Comparison of ENCODE assay signal across 11 cellular contexts in the genomic region with DNA sequence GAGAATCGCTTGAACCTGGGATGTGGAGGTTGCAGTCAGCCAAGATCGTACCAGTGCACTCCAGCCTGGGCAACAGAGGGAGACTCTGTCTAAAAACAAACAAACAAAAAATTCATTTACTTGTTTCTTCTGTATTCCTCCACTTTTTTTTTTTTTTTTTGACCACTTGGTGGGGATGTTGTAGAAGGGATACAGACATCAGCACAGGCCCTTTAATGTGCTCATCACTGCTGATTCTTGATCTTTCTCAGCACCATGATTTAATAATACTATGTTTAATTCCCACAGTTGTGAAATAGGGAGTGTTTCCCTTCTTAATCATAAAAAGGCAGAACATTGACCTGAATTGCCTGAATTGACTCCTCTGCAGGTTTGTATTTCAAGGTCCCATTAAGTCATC. TPM values are rescaled to one million over a fixed set of nuclear protein-coding genes. Genes with fewer than 3 reads are reported as not detected.
DNase-seq lines count a peak whose midpoint lies in the region; ATAC-seq and TF ChIP-seq lines count a peak whose summit lies in the region.
"Had no signal": no experiment of that assay in that cellular context is flagged by ENCODE, and none has a peak within 500 bp of the region (broad histone marks: within the 10 kb centered on the region; RNA-seq: fewer than 3 reads in every experiment).

No MANE protein-coding gene starts in this region.

- no TSS peak for BruUV-seq in A673 (replicated peaks; lab: Mats Ljungman, UMichigan)

- H3K4me2 ChIP-seq in OCI-LY1 (ENCODE audit: low read length), result no peak overlapping the region

- no peak for TF ChIP-seq POLR2A in erythroblast (IDR thresholded peaks at IDR 0.05; ENCODE audit: low read length)

- peaks cover 12 to 38% (median 25%) of the 10 kb centered on the region in 4 donors for H3K4me1 Mint-ChIP-seq in CD4-positive, alpha-beta memory T cell

- CTCF ChIA-PET in A673 (lab: Charles Lee), result no interaction called here
- CTCF ChIA-PET in CD4-positive, alpha-beta memory T cell (lab: Charles Lee; ENCODE audit: partially characterized antibody), result interaction anchor here (0.7 kb wide), 1 partner anchor 9 kb away, joined by 3 read pairs; no protein-coding TSS in a partner anchor

- H3K4me1 ChIP-seq in A673 (ENCODE audit: insufficient read depth, low read length, poor library complexity, severe bottlenecking) (peaks cover 7% of the 10 kb centered on the region), OCI-LY1 (ENCODE audit: insufficient read depth, low read length, severe bottlenecking) (peaks cover 10% of the 10 kb centered on the region)
- peaks cover 18% of the 10 kb centered on the region for H3K4me1 ChIP-seq in CD4-positive, alpha-beta memory T cell (ENCODE audit: insufficient read depth, low read length)

- H3K36me3 ChIP-seq in A673 (ENCODE audit: insufficient read depth, low read length, poor library complexity, severe bottlenecking) (peaks cover 37% of the 10 kb centered on the region), OCI-LY1 (ENCODE audit: insufficient read depth, low read length) (peaks cover 36% of the 10 kb centered on the region)
- peaks cover 15% of the 10 kb centered on the region for H3K36me3 ChIP-seq in CD4-positive, alpha-beta memory T cell (ENCODE audit: insufficient read depth, low read length)

- no peak overlapping the region for H3K9ac ChIP-seq in OCI-LY1 (ENCODE audit: low read length)

- H3K27me3 Mint-ChIP-seq in CD4-positive, alpha-beta memory T cell, result no peaks in the 10 kb centered on the region
- H3K27me3 Mint-ChIP-seq: IgD-negative memory B cell had no signal

- H3K9me2 ChIP-seq in OCI-LY1 (ENCODE audit: low read depth, low read length), result no peaks in the 10 kb centered on the region

- H3K4me3 ChIP-seq in A673 (ENCODE audit: low read depth, low read length, poor library complexity, severe bottlenecking) (no peak overlapping the region), OCI-LY1 (ENCODE audit: low read depth, low read length, poor library complexity, severe bottlenecking) (no peak overlapping the region)
- no peak overlapping the region for H3K4me3 ChIP-seq in CD4-positive, alpha-beta memory T cell (ENCODE audit: low read length in 2 of 2)

- H2AFZ ChIP-seq in OCI-LY1 (ENCODE audit: low read length), result no peak overlapping the region

- H3K27ac ChIP-seq in A673 (ENCODE audit: low read depth, low read length, poor library complexity, severe bottlenecking) (no peak overlapping the region), OCI-LY1 (ENCODE audit: low read depth, low read length, poor library complexity, severe bottlenecking) (no peak overlapping the region)
- no peak overlapping the region for H3K27ac ChIP-seq in CD4-positive, alpha-beta memory T cell (ENCODE audit: low read depth, low read length)

- peaks cover 16% of the 10 kb centered on the region for H3K79me2 ChIP-seq in OCI-LY1 (ENCODE audit: insufficient read depth, low read length)

- H3K27me3 ChIP-seq in A673 (replicated peaks; ENCODE audit: insufficient read depth, low read depth, low read length, poor library complexity) (no peaks in the 10 kb centered on the region), OCI-LY1 (ENCODE audit: insufficient read depth, low read length) (no peaks in the 10 kb centered on the region)
- H3K27me3 ChIP-seq in CD4-positive, alpha-beta memory T cell (ENCODE audit: insufficient read depth, low read length), result no peaks in the 10 kb centered on the region

- peak overlapping the region in 5 of 7 donors; percentile 10 to 60 (median 24) for H3K27ac Mint-ChIP-seq in CD4-positive, alpha-beta memory T cell

- POLR2A ChIA-PET in A673 (lab: Charles Lee; ENCODE audit: low non-redundant PET), result no interaction called here
- POLR2A ChIA-PET in CD4-positive, alpha-beta memory T cell (lab: Charles Lee; ENCODE audit: partially characterized antibody), result no interaction called here

- H3K9me3 ChIP-seq in A673 (ENCODE audit: low read depth, low read length, poor library complexity, severe bottlenecking) (no peaks in the 10 kb centered on the region), OCI-LY1 (ENCODE audit: low read length) (no peaks in the 10 kb centered on the region)
- H3K9me3 ChIP-seq in CD4-positive, alpha-beta memory T cell (ENCODE audit: control insufficient read depth in 1 of 2, low read length in 2 of 2), result no peaks in the 10 kb centered on the region

- TF ChIP-seq CTCF in A673 (conservative IDR thresholded peaks at IDR 0.05; ENCODE audit: low read depth, low read length) (peak; percentile 46; the same call in 1 of the 2 replicates), OCI-LY1 (IDR thresholded peaks at IDR 0.05; ENCODE audit: low read length) (peak; percentile 38)

- no peaks in the 10 kb centered on the region for H3K9me3 Mint-ChIP-seq in CD4-positive, alpha-beta memory T cell
- H3K9me3 Mint-ChIP-seq: IgD-negative memory B cell had no signal

- peak overlapping the region in 1 of 8 donors; percentile 20 for H3K4me3 Mint-ChIP-seq in CD4-positive, alpha-beta memory T cell

- H3K36me3 Mint-ChIP-seq in CD4-positive, alpha-beta memory T cell, result peaks cover 15 to 39% of the 10 kb centered on the region in 2 donors
- H3K36me3 Mint-ChIP-seq: IgD-negative memory B cell had no signal

- no peaks in the 10 kb centered on the region for H3F3A ChIP-seq in OCI-LY1 (ENCODE audit: insufficient read depth, low read length)

- no peak for ATAC-seq in sciatic nerve
- no peak for ATAC-seq in HG03457 (IDR thresholded peaks at IDR 0.05; ENCODE audit: unreplicated experiment)

- DNase-seq in A673 (ENCODE audit: low spot score) (peak; percentile 65), erythroblast (lab: John Stamatoyannopoulos, UW) (peak; percentile 62), NCI-H226 (no peak), sciatic nerve (ENCODE audit: low spot score) (no peak)
- peak in 3 of 5 donors; percentile 19 to 37 (median 32) for DNase-seq in CD4-positive, alpha-beta memory T cell
- no peak for DNase-seq in stimulated activated CD4-positive, alpha-beta T cell treated with anti-CD3 and anti-CD28 coated beads, Interleukin-4, amount 100 ng/mL, for 1 hour
- DNase-seq: amniotic stem cell, T-helper 9 cell had no signal

- no peaks in the 10 kb centered on the region for H4K20me1 ChIP-seq in OCI-LY1 (ENCODE audit: insufficient read depth, low read length)

- intact Hi-C loops in A673 (cut with micrococcal nuclease; ENCODE audit: unreplicated experiment), result loop anchor here (5.0 kb wide), 2 partner anchors 124 to 289 kb away; no protein-coding TSS in a partner anchor
- intact Hi-C loops in CD4-positive, alpha-beta memory T cell (cut with micrococcal nuclease), result no loop called here
- intact Hi-C loops in sciatic nerve (cut with DNase I), result no loop called here

RNA-seq across cellular contexts. Expression of a gene that starts 4.5 kb away (rescaled TPM):
- total RNA-seq in A673 (2021) (66.5 and 66.8 TPM in 2 replicates), sciatic nerve (30.9 TPM)
- 10 to 100 TPM; 51.0 to 53.5 TPM for total RNA-seq in CD4-positive, alpha-beta memory T cell
- 10 to 100 TPM; 10.2 to 25.8 TPM for polyA plus RNA-seq in CD4-positive, alpha-beta memory T cell

RNA-seq across cellular contexts. Expression of a gene that starts 5.6 kb away (rescaled TPM):
- 104 and 105 TPM in 2 replicates for total RNA-seq in A673 (2021)
- 10 to 100 TPM; 79.6 to 83.4 TPM for total RNA-seq in CD4-positive, alpha-beta memory T cell
- polyA plus RNA-seq in CD4-positive, alpha-beta memory T cell, result 1 to 10 TPM in 1 of 2 donors, under 1 TPM in 1; 0.30 to 3.2 TPM
- 51.2 TPM for total RNA-seq in sciatic nerve

RNA-seq across cellular contexts. Expression of a gene that starts 21.1 kb away (rescaled TPM):
- 12.0 and 13.1 TPM in 2 replicates for total RNA-seq in A673 (2021)
- total RNA-seq in CD4-positive, alpha-beta memory T cell, result 10 to 100 TPM; 27.2 to 27.9 TPM
- 1 to 10 TPM; 6.0 to 8.6 TPM for polyA plus RNA-seq in CD4-positive, alpha-beta memory T cell
- 9.8 TPM for total RNA-seq in sciatic nerve

RNA-seq across cellular contexts. Expression of a gene that starts 25.4 kb away (rescaled TPM):
- total RNA-seq in A673 (2021) (0.45 and 0.72 TPM in 2 replicates), sciatic nerve (1.4 TPM)
- total RNA-seq in CD4-positive, alpha-beta memory T cell, result not detected
- not detected for polyA plus RNA-seq in CD4-positive, alpha-beta memory T cell

RNA-seq across cellular contexts. Expression of a gene that starts 25.6 kb away (rescaled TPM):
- total RNA-seq in A673 (2021) (123 and 132 TPM in 2 replicates), sciatic nerve (44.5 TPM)
- total RNA-seq in CD4-positive, alpha-beta memory T cell, result 10 to 100 TPM; 34.5 to 36.6 TPM
- 10 to 100 TPM; 48.9 to 51.7 TPM for polyA plus RNA-seq in CD4-positive, alpha-beta memory T cell

Comparison
In these comparisons a context has a peak if more than half of its experiments do, and no peak if none do; other contexts are left out.
1. DNase-seq: peak in A673 (single experiment), CD4-positive, alpha-beta memory T cell (3 of 5) and erythroblast (2 of 2); none in NCI-H226 (single experiment), sciatic nerve (single experiment) and stimulated activated CD4-positive, alpha-beta T cell treated with anti-CD3 and anti-CD28 coated beads, Interleukin-4, amount 100 ng/mL, for 1 hour (single experiment).